1 cellular context compared by ENCODE assay signal in genomic region chr5:61586096-61587084, GRCh38.
A peak's percentile ranks its signal among the peaks of the same experiment; 100 is the strongest.
TF ChIP-seq lines count a peak whose summit lies in the region.

No MANE protein-coding gene starts in this region.

TF ChIP-seq in SK-N-SH, 30 proteins besides CTCF, POLR2A, EP300 and RAD21:
- TF ChIP-seq RCOR1 (IDR thresholded peaks at IDR 0.05; ENCODE audit: low read length): 0 out of 2 replicates have a peak, but pooled peaks have one; percentile 34
- no peak for TF ChIP-seq ZBTB33 (IDR thresholded peaks at IDR 0.05; ENCODE audit: borderline replicate concordance, low read depth)
TF ChIP-seq in SK-N-SH: peak in this region for 1.
